In genomic region chr4:161728929-161729328, GRCh38 we compare ENCODE assay signal across 25 cellular contexts.
"Had no signal": no experiment of that assay in that cellular context is flagged by ENCODE, and none has a peak within 500 bp of the region (broad histone marks: within the 10 kb centered on the region; RNA-seq: fewer than 3 reads in every experiment).

No MANE protein-coding gene starts in this region.

- H3K27me3 ChIP-seq: SJCRH30 had no signal

- H3K27ac ChIP-seq: HL-60, KMS-11, SJCRH30 had no signal

- H3K36me3 ChIP-seq: SJCRH30 had no signal

- H3K4me3 ChIP-seq: K562, SJCRH30 had no signal

- FAIRE-seq: HTR-8/SVneo, K562, RCC 7860 had no signal

- H3K9ac ChIP-seq: KMS-11 had no signal

- H3K9me3 ChIP-seq: SJCRH30 had no signal

- DNase-seq: Kasumi-1, MV-4-11, NCI-H1048, NCI-H1105, NCI-H1417, NCI-H1436 treated with DMSO at 0.1 percent for 48 hours, NCI-H1694, NCI-H187 treated with DMSO at 0.1 percent for 48 hours, NCI-H2029 treated with DMSO at 0.1 percent for 48 hours, NCI-H2171 treated with DMSO at 0.1 percent for 48 hours, NCI-H345, NCI-H446 treated with DMSO at 0.1 percent for 48 hours, NCI-H510A treated with DMSO at 0.1 percent for 48 hours, NCI-H526, NCI-H748 treated with DMSO at 0.1 percent for 48 hours, RPMI8226, SHP77 treated with DMSO at 0.1 percent for 48 hours, SJCRH30, T-helper 1 cell had no signal

- ATAC-seq: K562, SK-N-SH treated with all-trans-retinoic acid at 6 μM for 48 hours had no signal

- H3K4me1 ChIP-seq: SJCRH30 had no signal

- H3K4me2 ChIP-seq: KMS-11 had no signal
